In the genomic region with DNA sequence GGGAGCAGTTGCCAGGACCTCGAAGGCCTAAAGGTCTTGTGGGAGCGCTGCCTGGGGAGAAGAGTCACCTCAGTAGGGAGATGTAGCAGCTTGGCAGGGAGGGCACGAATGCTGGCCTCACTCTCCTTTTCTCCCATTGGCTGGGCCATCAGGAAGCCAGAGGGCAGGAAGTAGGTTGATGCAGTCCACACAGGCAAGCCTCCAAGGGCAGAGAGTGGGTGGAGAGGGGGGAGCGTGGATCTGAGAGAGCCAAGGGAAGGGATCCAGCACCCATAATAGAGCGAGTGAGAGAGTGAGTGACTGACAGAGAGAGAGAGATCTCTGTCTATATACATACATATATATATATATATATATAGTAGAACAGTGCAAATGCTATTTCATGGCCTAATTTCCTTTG, we compare ENCODE assay signal across 24 cellular contexts.
"Had no signal": no experiment of that assay in that cellular context is flagged by ENCODE, and none has a peak within 500 bp of the region (broad histone marks: within the 10 kb centered on the region; RNA-seq: fewer than 3 reads in every experiment).

No MANE protein-coding gene starts in this region.

- H3K27me3 ChIP-seq: brain microvascular endothelial cell, cardiac muscle cell, Peyer's patch had no signal

- H3K36me3 ChIP-seq: brain microvascular endothelial cell, cardiac muscle cell, Peyer's patch had no signal

- H3K9me3 ChIP-seq: Peyer's patch had no signal

- H3K4me1 ChIP-seq: Peyer's patch had no signal

- H3K27ac ChIP-seq: brain microvascular endothelial cell, cardiac muscle cell, Peyer's patch had no signal

- DNase-seq: activated B cell treated with CpG ODN at 0.5 μM for 24 hours; activated CD4-positive, alpha-beta T cell treated with anti-CD3 and anti-CD28 coated beads for 1 hour; activated CD4-positive, alpha-beta T cell treated with anti-CD3 and anti-CD28 coated beads, Interleukin-2, amount 10 ng/mL, durations not matched to agents 24 days and 14 days; activated CD4-positive, alpha-beta T cell treated with anti-CD3 and anti-CD28 coated beads, Interleukin-2, amount 50 U/mL, for 48 hours; activated CD8-positive, alpha-beta memory T cell treated with anti-CD3 and anti-CD28 coated beads, Interleukin-2, amount 10 ng/mL, durations not matched to agents 7 days and 5 days; activated effector memory CD4-positive, alpha-beta T cell treated with anti-CD3 and anti-CD28 coated beads, Interleukin-2, amount 50 U/mL, for 16 hours; activated naive CD4-positive, alpha-beta T cell treated with anti-CD3 and anti-CD28 coated beads, Interleukin-2, amount 10 ng/mL, durations not matched to agents 7 days and 5 days; activated naive CD8-positive, alpha-beta T cell treated with anti-CD3 and anti-CD28 coated beads for 36 hours; activated T-cell treated with anti-CD3 and anti-CD28 coated beads, Interleukin-2, amount 50 U/mL, for 24 hours; brain microvascular endothelial cell; Kasumi-1; KBM-7; MV-4-11; NCI-H1092 treated with DMSO at 0.1 percent for 48 hours; NCI-H1417 treated with DMSO at 0.1 percent for 48 hours; NCI-H1694; NCI-H2029 treated with DMSO at 0.1 percent for 48 hours; NCI-H524; Peyer's patch; SIG-M5; T-cell; T-helper 2 cell; T1000 had no signal

- H3K4me3 ChIP-seq: cardiac muscle cell, Peyer's patch had no signal

- ATAC-seq: activated CD8-positive, alpha-beta memory T cell treated with anti-CD3 and anti-CD28 coated beads, Interleukin-2, amount 10 ng/mL, durations not matched to agents 7 days and 5 days; T-cell had no signal
